ENCODE assay signal across 10 cellular contexts in the genomic region with DNA sequence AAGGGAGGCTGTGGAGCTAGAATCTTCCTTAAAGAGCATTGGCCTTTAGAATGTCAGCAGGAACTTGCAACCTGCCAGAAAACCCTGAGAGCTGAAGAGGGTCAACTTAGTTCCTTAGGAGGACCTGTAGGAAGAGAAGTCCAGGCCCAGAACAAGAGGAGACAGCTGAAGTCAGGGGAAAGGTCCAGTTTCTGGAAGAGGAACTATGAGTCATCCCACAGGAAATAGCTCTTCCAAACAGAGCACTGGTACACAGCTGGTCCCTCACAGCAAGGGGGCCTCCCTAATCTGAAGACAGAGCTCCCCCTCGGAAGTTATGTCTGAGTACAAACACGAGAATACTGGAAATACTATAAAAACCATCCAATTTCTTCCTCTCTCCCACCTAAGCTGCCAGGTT.
DNase-seq lines count a peak whose midpoint lies in the region; ATAC-seq, FAIRE-seq and TF ChIP-seq lines count a peak whose summit lies in the region.
"Had no signal": no experiment of that assay in that cellular context is flagged by ENCODE, and none has a peak within 500 bp of the region (broad histone marks: within the 10 kb centered on the region; RNA-seq: fewer than 3 reads in every experiment).

No MANE protein-coding gene starts in this region.

- H3K9me1 ChIP-seq in endothelial cell of umbilical vein (replicated peaks; ENCODE audit: control insufficient read depth, extremely low read depth, insufficient read depth, low read length) = no peaks in the 10 kb centered on the region

- H3K36me3 ChIP-seq in endothelial cell of umbilical vein (ENCODE audit: control insufficient read depth in 2 of 2, extremely low read depth in 1 of 2, insufficient read depth in 2 of 2, low read length in 2 of 2) = no peaks in the 10 kb centered on the region
- H3K36me3 ChIP-seq in sigmoid colon = no peaks in the 10 kb centered on the region
- H3K36me3 ChIP-seq: transverse colon had no signal

- no peaks in the 10 kb centered on the region for H3K27me3 Mint-ChIP-seq in neural crest cell (ENCODE audit: low read depth)
- no peaks in the 10 kb centered on the region for H3K27me3 Mint-ChIP-seq in activated CD8-positive, alpha-beta memory T cell treated with anti-CD3 and anti-CD28 coated beads, Interleukin-2, amount 10 ng/mL, durations not matched to agents 7 days and 5 days

- DNase-seq in EL = peak; percentile 60
- DNase-seq in NCI-H226 = peak; percentile 53
- peak; percentile 31 for DNase-seq in endothelial cell of umbilical vein (ENCODE audit: low read depth, low spot score)
- no peak for DNase-seq in neural crest cell (ENCODE audit: low read depth, low spot score)
- no peak for DNase-seq in activated CD8-positive, alpha-beta memory T cell treated with anti-CD3 and anti-CD28 coated beads, Interleukin-2, amount 10 ng/mL, durations not matched to agents 7 days and 5 days
- DNase-seq in sigmoid colon = no peak
- no peak for DNase-seq in HuH-7 (ENCODE audit: low spot score)
- DNase-seq: transverse colon had no signal

- TF ChIP-seq POLR2A in endothelial cell of umbilical vein (IDR thresholded peaks at IDR 0.05; ENCODE audit: low read depth, low read length) (no peak), sigmoid colon (IDR thresholded peaks at IDR 0.05) (no peak)

- H3K4me1 ChIP-seq in endothelial cell of umbilical vein (ENCODE audit: control insufficient read depth, extremely low read depth, insufficient read depth, low read length) (peaks cover 12% of the 10 kb centered on the region), sigmoid colon (no peaks in the 10 kb centered on the region)
- H3K4me1 ChIP-seq: transverse colon had no signal

- dilution Hi-C loops in endothelial cell of umbilical vein (cut with MboI; ENCODE audit: extremely low pct_ligation_motif_present, low sequenced_read_pairs) = no loop called here

- H3K27ac Mint-ChIP-seq in neural crest cell (ENCODE audit: unreplicated experiment) = peak overlapping the region; percentile 7
- H3K27ac Mint-ChIP-seq in activated CD8-positive, alpha-beta memory T cell treated with anti-CD3 and anti-CD28 coated beads, Interleukin-2, amount 10 ng/mL, durations not matched to agents 7 days and 5 days = no peak overlapping the region

- peak overlapping the region; percentile 70 for H2AFZ ChIP-seq in endothelial cell of umbilical vein (ENCODE audit: low read depth, low read length)

- H3K27me3 ChIP-seq in endothelial cell of umbilical vein (ENCODE audit: control insufficient read depth in 2 of 2, insufficient read depth in 2 of 2, low read length in 2 of 2) (no peaks in the 10 kb centered on the region), sigmoid colon (no peaks in the 10 kb centered on the region)
- H3K27me3 ChIP-seq: transverse colon had no signal

- 62 to 72% methylated on average over 2 of the region's 2 CpGs for WGBS in sigmoid colon, 2 donors

- no peaks in the 10 kb centered on the region for H3K36me3 Mint-ChIP-seq in neural crest cell (ENCODE audit: low read depth)
- H3K36me3 Mint-ChIP-seq in activated CD8-positive, alpha-beta memory T cell treated with anti-CD3 and anti-CD28 coated beads, Interleukin-2, amount 10 ng/mL, durations not matched to agents 7 days and 5 days = no peaks in the 10 kb centered on the region

- POLR2A ChIA-PET in endothelial cell of umbilical vein (lab: Charles Lee) = no interaction called here

- no peak for ATAC-seq in HG03095 (IDR thresholded peaks at IDR 0.05; ENCODE audit: unreplicated experiment)
- ATAC-seq in activated CD8-positive, alpha-beta memory T cell treated with anti-CD3 and anti-CD28 coated beads, Interleukin-2, amount 10 ng/mL, durations not matched to agents 7 days and 5 days = no peak

- no peak for TF ChIP-seq EP300 in sigmoid colon (IDR thresholded peaks at IDR 0.05)

- H3K4me3 ChIP-seq in endothelial cell of umbilical vein (replicated peaks in 1 of 3; ENCODE audit: insufficient read depth in 1 of 3, low read depth in 1 of 3, low read length in 3 of 3) = no peak overlapping the region
- no peak overlapping the region for H3K4me3 ChIP-seq in sigmoid colon
- H3K4me3 ChIP-seq: coronary artery, transverse colon had no signal

- no peaks in the 10 kb centered on the region for H3K79me2 ChIP-seq in endothelial cell of umbilical vein (ENCODE audit: control insufficient read depth, insufficient read depth, low read length)

- peak overlapping the region; percentile 9 for H3K9ac ChIP-seq in endothelial cell of umbilical vein (replicated peaks; ENCODE audit: extremely low read depth, insufficient read depth, low read length)

- no peaks in the 10 kb centered on the region for H4K20me1 ChIP-seq in endothelial cell of umbilical vein (replicated peaks; ENCODE audit: control insufficient read depth, extremely low read depth, insufficient read depth, low read length)

- no peaks in the 10 kb centered on the region for H3K9me3 Mint-ChIP-seq in neural crest cell
- no peaks in the 10 kb centered on the region for H3K9me3 Mint-ChIP-seq in activated CD8-positive, alpha-beta memory T cell treated with anti-CD3 and anti-CD28 coated beads, Interleukin-2, amount 10 ng/mL, durations not matched to agents 7 days and 5 days (ENCODE audit: low read depth)

- H3K27ac ChIP-seq in endothelial cell of umbilical vein (ENCODE audit: insufficient read depth, low read depth, low read length) (peak overlapping the region; percentile 23), sigmoid colon (no peak overlapping the region)
- H3K27ac ChIP-seq: transverse colon had no signal

- H3K9me3 ChIP-seq in endothelial cell of umbilical vein (replicated peaks; ENCODE audit: control insufficient read depth, insufficient read depth, low read length) (no peaks in the 10 kb centered on the region), sigmoid colon (no peaks in the 10 kb centered on the region)
- H3K9me3 ChIP-seq: transverse colon had no signal

- H3K4me3 Mint-ChIP-seq in neural crest cell = no peak overlapping the region
- H3K4me3 Mint-ChIP-seq in activated CD8-positive, alpha-beta memory T cell treated with anti-CD3 and anti-CD28 coated beads, Interleukin-2, amount 10 ng/mL, durations not matched to agents 7 days and 5 days = no peak overlapping the region

- CTCF ChIA-PET in endothelial cell of umbilical vein (lab: Charles Lee) = interaction anchor here (0.8 to 3.1 kb wide), 5 partner anchors 15 to 311 kb away, joined by 3 to 23 read pairs (median 3); no protein-coding TSS in a partner anchor
- CTCF ChIA-PET in activated CD8-positive, alpha-beta memory T cell treated with anti-CD3 and anti-CD28 coated beads, Interleukin-2, amount 10 ng/mL, durations not matched to agents 7 days and 5 days (lab: Charles Lee) = no interaction called here

- H3K4me2 ChIP-seq in endothelial cell of umbilical vein (ENCODE audit: insufficient read depth, low read length) = peak overlapping the region; percentile 51

- FAIRE-seq in endothelial cell of umbilical vein (lab: Jason Lieb, UNC) = peak; percentile 96

- intact Hi-C loops in endothelial cell of umbilical vein (cut with micrococcal nuclease) (loop anchor here (1.0 kb wide), 1 partner anchor 9 kb away; no protein-coding TSS in a partner anchor), sigmoid colon (cut with DNase I) (no loop called here)

- peaks cover 13% of the 10 kb centered on the region for H3K4me1 Mint-ChIP-seq in neural crest cell
- H3K4me1 Mint-ChIP-seq in activated CD8-positive, alpha-beta memory T cell treated with anti-CD3 and anti-CD28 coated beads, Interleukin-2, amount 10 ng/mL, durations not matched to agents 7 days and 5 days = peaks cover 6% of the 10 kb centered on the region

- TF ChIP-seq CTCF in endothelial cell of umbilical vein (IDR thresholded peaks at IDR 0.05; ENCODE audit: extremely low read depth in 1 of 2, insufficient read depth in 1 of 2, low read depth in 1 of 2, low read length in 2 of 2) (no peak), neural crest cell (conservative IDR thresholded peaks at IDR 0.05) (no peak), sigmoid colon (IDR thresholded peaks at IDR 0.05) (no peak)

- BruUV-seq in endothelial cell of umbilical vein (replicated peaks; lab: Mats Ljungman, UMichigan) = no TSS peak

TF ChIP-seq in endothelial cell of umbilical vein, 7 proteins besides CTCF, POLR2A, EP300 and RAD21:
- TF ChIP-seq JUN (IDR thresholded peaks at IDR 0.05; ENCODE audit: borderline replicate concordance, insufficient read depth, insufficient read length, low read depth) (peak; percentile 64), POLR2AphosphoS5 (IDR thresholded peaks at IDR 0.05; ENCODE audit: insufficient read depth, low read depth, low read length) (no peak), MYC (IDR thresholded peaks at IDR 0.05; ENCODE audit: low read depth, low read length) (no peak), GATA2 (IDR thresholded peaks at IDR 0.05; ENCODE audit: insufficient read depth, insufficient read length, low read depth, low read length) (no peak), EZH2 (IDR thresholded peaks at IDR 0.05; ENCODE audit: borderline replicate concordance, low read depth, low read length, severe bottlenecking) (no peak), FOS (IDR thresholded peaks at IDR 0.05; ENCODE audit: borderline replicate concordance, insufficient read depth, low read length) (peak; percentile 68)
- TF ChIP-seq, protein P1, sequence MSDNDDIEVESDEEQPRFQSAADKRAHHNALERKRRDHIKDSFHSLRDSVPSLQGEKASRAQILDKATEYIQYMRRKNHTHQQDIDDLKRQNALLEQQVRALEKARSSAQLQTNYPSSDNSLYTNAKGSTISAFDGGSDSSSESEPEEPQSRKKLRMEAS (IDR thresholded peaks at IDR 0.05; ENCODE audit: insufficient read depth, insufficient read length) = no peak

Comparison
In these comparisons a context has a peak if more than half of its experiments do, and no peak if none do; other contexts are left out.
1. DNase-seq: peak in EL (single experiment), NCI-H226 (single experiment) and endothelial cell of umbilical vein (single experiment); none in neural crest cell (single experiment), activated CD8-positive, alpha-beta memory T cell treated with anti-CD3 and anti-CD28 coated beads, Interleukin-2, amount 10 ng/mL, durations not matched to agents 7 days and 5 days (single experiment), sigmoid colon (single experiment) and HuH-7 (single experiment).